ENCODE assay signal across 2 cellular contexts in the genomic region with DNA sequence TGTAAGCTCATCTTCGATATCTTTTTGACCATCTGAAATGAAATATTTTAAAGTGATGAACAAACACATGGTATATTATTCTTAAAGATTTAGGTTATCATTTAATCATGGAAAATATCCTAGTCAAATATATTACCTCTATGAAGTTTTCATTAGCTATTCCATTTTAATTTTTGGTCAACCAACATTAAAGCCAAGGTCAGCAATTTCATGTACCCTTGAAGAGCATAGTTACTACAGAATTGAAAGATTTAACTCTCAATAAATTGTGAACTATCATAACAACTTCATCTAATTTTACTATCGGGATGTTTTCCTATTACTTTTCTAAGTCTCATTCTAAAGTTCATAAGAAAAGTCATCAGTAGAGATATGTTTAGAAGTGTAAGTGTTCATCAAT.
A peak's percentile ranks its signal among the peaks of the same experiment; 100 is the strongest.
TF ChIP-seq lines count a peak whose summit lies in the region.

No MANE protein-coding gene starts in this region.

TF ChIP-seq in HepG2, 621 proteins besides CTCF, POLR2A, EP300 and RAD21 (continued from another document):
- TF ChIP-seq MAFK (conservative IDR thresholded peaks at IDR 0.05 in 1 of 2, IDR thresholded peaks at IDR 0.05 in 1 of 2; ENCODE audit: low read length in 2 of 2), result peak; percentile 74 to 75
- no peak for TF ChIP-seq PAF1 (CRISPR knock-in tag; IDR thresholded peaks at IDR 0.05)
- TF ChIP-seq, protein P1, sequence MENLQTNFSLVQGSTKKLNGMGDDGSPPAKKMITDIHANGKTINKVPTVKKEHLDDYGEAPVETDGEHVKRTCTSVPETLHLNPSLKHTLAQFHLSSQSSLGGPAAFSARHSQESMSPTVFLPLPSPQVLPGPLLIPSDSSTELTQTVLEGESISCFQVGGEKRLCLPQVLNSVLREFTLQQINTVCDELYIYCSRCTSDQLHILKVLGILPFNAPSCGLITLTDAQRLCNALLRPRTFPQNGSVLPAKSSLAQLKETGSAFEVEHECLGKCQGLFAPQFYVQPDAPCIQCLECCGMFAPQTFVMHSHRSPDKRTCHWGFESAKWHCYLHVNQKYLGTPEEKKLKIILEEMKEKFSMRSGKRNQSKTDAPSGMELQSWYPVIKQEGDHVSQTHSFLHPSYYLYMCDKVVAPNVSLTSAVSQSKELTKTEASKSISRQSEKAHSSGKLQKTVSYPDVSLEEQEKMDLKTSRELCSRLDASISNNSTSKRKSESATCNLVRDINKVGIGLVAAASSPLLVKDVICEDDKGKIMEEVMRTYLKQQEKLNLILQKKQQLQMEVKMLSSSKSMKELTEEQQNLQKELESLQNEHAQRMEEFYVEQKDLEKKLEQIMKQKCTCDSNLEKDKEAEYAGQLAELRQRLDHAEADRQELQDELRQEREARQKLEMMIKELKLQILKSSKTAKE (CRISPR knock-in tag; IDR thresholded peaks at IDR 0.05; ENCODE audit: borderline replicate concordance), result no peak
- TF ChIP-seq GABPA (IDR thresholded peaks at IDR 0.05; ENCODE audit: low read depth, low read length), result no peak
- no peak for TF ChIP-seq GABPA (CRISPR knock-in tag; IDR thresholded peaks at IDR 0.05; ENCODE audit: low read depth)
- TF ChIP-seq ZNF674 (CRISPR knock-in tag; IDR thresholded peaks at IDR 0.05; ENCODE audit: low read depth), result no peak

TF ChIP-seq in K562, 482 proteins besides CTCF, POLR2A, EP300 and RAD21 (continued from another document):
- TF ChIP-seq, protein P2, sequence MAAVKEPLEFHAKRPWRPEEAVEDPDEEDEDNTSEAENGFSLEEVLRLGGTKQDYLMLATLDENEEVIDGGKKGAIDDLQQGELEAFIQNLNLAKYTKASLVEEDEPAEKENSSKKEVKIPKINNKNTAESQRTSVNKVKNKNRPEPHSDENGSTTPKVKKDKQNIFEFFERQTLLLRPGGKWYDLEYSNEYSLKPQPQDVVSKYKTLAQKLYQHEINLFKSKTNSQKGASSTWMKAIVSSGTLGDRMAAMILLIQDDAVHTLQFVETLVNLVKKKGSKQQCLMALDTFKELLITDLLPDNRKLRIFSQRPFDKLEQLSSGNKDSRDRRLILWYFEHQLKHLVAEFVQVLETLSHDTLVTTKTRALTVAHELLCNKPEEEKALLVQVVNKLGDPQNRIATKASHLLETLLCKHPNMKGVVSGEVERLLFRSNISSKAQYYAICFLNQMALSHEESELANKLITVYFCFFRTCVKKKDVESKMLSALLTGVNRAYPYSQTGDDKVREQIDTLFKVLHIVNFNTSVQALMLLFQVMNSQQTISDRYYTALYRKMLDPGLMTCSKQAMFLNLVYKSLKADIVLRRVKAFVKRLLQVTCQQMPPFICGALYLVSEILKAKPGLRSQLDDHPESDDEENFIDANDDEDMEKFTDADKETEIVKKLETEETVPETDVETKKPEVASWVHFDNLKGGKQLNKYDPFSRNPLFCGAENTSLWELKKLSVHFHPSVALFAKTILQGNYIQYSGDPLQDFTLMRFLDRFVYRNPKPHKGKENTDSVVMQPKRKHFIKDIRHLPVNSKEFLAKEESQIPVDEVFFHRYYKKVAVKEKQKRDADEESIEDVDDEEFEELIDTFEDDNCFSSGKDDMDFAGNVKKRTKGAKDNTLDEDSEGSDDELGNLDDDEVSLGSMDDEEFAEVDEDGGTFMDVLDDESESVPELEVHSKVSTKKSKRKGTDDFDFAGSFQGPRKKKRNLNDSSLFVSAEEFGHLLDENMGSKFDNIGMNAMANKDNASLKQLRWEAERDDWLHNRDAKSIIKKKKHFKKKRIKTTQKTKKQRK (IDR thresholded peaks at IDR 0.05; ENCODE audit: borderline replicate concordance, low read depth, low read length), result no peak
- TF ChIP-seq MAFF (IDR thresholded peaks at IDR 0.05; ENCODE audit: low read length) (peak; percentile 17; the same call in 1 of the 2 replicates), PCBP1 (IDR thresholded peaks at IDR 0.05; ENCODE audit: low read depth, low read length, poor library complexity, severe bottlenecking) (no peak), CEBPG (CRISPR knock-in tag; IDR thresholded peaks at IDR 0.05) (no peak), CEBPG (tag; conservative IDR thresholded peaks at IDR 0.05 in 1 of 2, IDR thresholded peaks at IDR 0.05 in 1 of 2) (no peak), TCFL5 (CRISPR knock-in tag; conservative IDR thresholded peaks at IDR 0.05) (no peak), BRD4 (IDR thresholded peaks at IDR 0.05) (no peak), HDGF (IDR thresholded peaks at IDR 0.05) (no peak), NONO (IDR thresholded peaks at IDR 0.05; ENCODE audit: low read depth in 2 of 2, low read length in 1 of 2) (no peak)
- TF ChIP-seq, protein P3, sequence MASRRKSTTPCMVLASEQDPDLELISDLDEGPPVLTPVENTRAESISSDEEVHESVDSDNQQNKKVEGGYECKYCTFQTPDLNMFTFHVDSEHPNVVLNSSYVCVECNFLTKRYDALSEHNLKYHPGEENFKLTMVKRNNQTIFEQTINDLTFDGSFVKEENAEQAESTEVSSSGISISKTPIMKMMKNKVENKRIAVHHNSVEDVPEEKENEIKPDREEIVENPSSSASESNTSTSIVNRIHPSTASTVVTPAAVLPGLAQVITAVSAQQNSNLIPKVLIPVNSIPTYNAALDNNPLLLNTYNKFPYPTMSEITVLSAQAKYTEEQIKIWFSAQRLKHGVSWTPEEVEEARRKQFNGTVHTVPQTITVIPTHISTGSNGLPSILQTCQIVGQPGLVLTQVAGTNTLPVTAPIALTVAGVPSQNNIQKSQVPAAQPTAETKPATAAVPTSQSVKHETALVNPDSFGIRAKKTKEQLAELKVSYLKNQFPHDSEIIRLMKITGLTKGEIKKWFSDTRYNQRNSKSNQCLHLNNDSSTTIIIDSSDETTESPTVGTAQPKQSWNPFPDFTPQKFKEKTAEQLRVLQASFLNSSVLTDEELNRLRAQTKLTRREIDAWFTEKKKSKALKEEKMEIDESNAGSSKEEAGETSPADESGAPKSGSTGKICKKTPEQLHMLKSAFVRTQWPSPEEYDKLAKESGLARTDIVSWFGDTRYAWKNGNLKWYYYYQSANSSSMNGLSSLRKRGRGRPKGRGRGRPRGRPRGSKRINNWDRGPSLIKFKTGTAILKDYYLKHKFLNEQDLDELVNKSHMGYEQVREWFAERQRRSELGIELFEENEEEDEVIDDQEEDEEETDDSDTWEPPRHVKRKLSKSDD (conservative IDR thresholded peaks at IDR 0.05; ENCODE audit: low read length), result no peak
